ENCODE assay signal across 12 cellular contexts in genomic region chr12:63846249-63846967, GRCh38. TPM values are rescaled to one million over a fixed set of nuclear protein-coding genes. Genes with fewer than 3 reads are reported as not detected.
DNase-seq lines count a peak whose midpoint lies in the region; ATAC-seq and TF ChIP-seq lines count a peak whose summit lies in the region.
"Had no signal": no experiment of that assay in that cellular context is flagged by ENCODE, and none has a peak within 500 bp of the region (broad histone marks: within the 10 kb centered on the region; RNA-seq: fewer than 3 reads in every experiment).

No MANE protein-coding gene starts in this region.

- H3K9me3 Mint-ChIP-seq in endothelial cell (ENCODE audit: unreplicated experiment) (no peaks in the 10 kb centered on the region), neural crest cell (no peaks in the 10 kb centered on the region)
- no peaks in the 10 kb centered on the region for H3K9me3 Mint-ChIP-seq in natural killer cell treated with Interleukin-12 subunit alpha and Interleukin-12 subunit beta and Interleukin-15 and Interleukin-18, amount 100 ng/mL, for 72 hours
- H3K9me3 Mint-ChIP-seq: activated CD4-positive, alpha-beta memory T cell treated with anti-CD3 and anti-CD28 coated beads, Interleukin-2, amount 10 ng/mL, durations not matched to agents 7 days and 5 days; dendritic cell treated with granulocyte-macrophage colony-stimulating factor and Interleukin-4, amounts not matched to agents 40 ng/mL and 50 ng/mL, for 4 days; naive thymus-derived CD8-positive, alpha-beta T cell had no signal

- DNase-seq in Caki2 (ENCODE audit: low read depth) (peak; percentile 68), NCI-H69 (lab: John Stamatoyannopoulos, UW) (peak; percentile 81), endothelial cell (ENCODE audit: low spot score) (no peak), neural crest cell (ENCODE audit: low read depth, low spot score) (no peak), DMS79 treated with DMSO at 0.1 percent for 48 hours (lab: John Stamatoyannopoulos, UW) (no peak), AG08396 (ENCODE audit: low spot score) (no peak)
- DNase-seq in natural killer cell treated with Interleukin-12 subunit alpha and Interleukin-12 subunit beta and Interleukin-15 and Interleukin-18, amount 100 ng/mL, for 72 hours (ENCODE audit: low spot score) = no peak
- DNase-seq: activated CD4-positive, alpha-beta memory T cell treated with anti-CD3 and anti-CD28 coated beads, Interleukin-2, amount 10 ng/mL, durations not matched to agents 7 days and 5 days; naive thymus-derived CD8-positive, alpha-beta T cell; NK-92 treated with Interleukin-12 subunit alpha and Interleukin-12 subunit beta, amount 100 ng/mL, for 24 hours had no signal

- no peak for ATAC-seq in natural killer cell treated with Interleukin-12 subunit alpha and Interleukin-12 subunit beta and Interleukin-15 and Interleukin-18, amount 100 ng/mL, for 72 hours
- ATAC-seq in HG03342 (IDR thresholded peaks at IDR 0.05; ENCODE audit: unreplicated experiment) = no peak
- ATAC-seq: naive thymus-derived CD8-positive, alpha-beta T cell had no signal

- in situ Hi-C loops in Caki2 (cut with HindIII; ENCODE audit: low pct_unique_long_range_greater_than_20kb, low sequenced_read_pairs) = loop anchor here (25.0 kb wide), 1 partner anchor 416 kb away; no protein-coding TSS in a partner anchor

- H3K4me1 Mint-ChIP-seq in endothelial cell (ENCODE audit: unreplicated experiment) = peaks cover 50% of the 10 kb centered on the region
- peaks cover 38% of the 10 kb centered on the region for H3K4me1 Mint-ChIP-seq in neural crest cell
- peaks cover 5% of the 10 kb centered on the region in 2 donors for H3K4me1 Mint-ChIP-seq in natural killer cell treated with Interleukin-12 subunit alpha and Interleukin-12 subunit beta and Interleukin-15 and Interleukin-18, amount 100 ng/mL, for 72 hours (ENCODE audit: low read depth in 2 of 2)

- no peak for TF ChIP-seq CTCF in endothelial cell (IDR thresholded peaks at IDR 0.05; ENCODE audit: unreplicated experiment)
- TF ChIP-seq CTCF in neural crest cell (conservative IDR thresholded peaks at IDR 0.05) = peak; percentile 20

- H3K4me3 Mint-ChIP-seq in endothelial cell (ENCODE audit: unreplicated experiment) (peak overlapping the region; percentile 100), neural crest cell (peak overlapping the region; percentile 100)
- no peak overlapping the region for H3K4me3 Mint-ChIP-seq in natural killer cell treated with Interleukin-12 subunit alpha and Interleukin-12 subunit beta and Interleukin-15 and Interleukin-18, amount 100 ng/mL, for 72 hours
- H3K4me3 Mint-ChIP-seq: activated CD4-positive, alpha-beta memory T cell treated with anti-CD3 and anti-CD28 coated beads, Interleukin-2, amount 10 ng/mL, durations not matched to agents 7 days and 5 days had no signal

- H3K27ac Mint-ChIP-seq in endothelial cell (ENCODE audit: unreplicated experiment) (no peak overlapping the region), neural crest cell (ENCODE audit: unreplicated experiment) (no peak overlapping the region)
- H3K27ac Mint-ChIP-seq in natural killer cell treated with Interleukin-12 subunit alpha and Interleukin-12 subunit beta and Interleukin-15 and Interleukin-18, amount 100 ng/mL, for 72 hours = no peak overlapping the region
- H3K27ac Mint-ChIP-seq: activated CD4-positive, alpha-beta memory T cell treated with anti-CD3 and anti-CD28 coated beads, Interleukin-2, amount 10 ng/mL, durations not matched to agents 7 days and 5 days; dendritic cell treated with granulocyte-macrophage colony-stimulating factor and Interleukin-4, amounts not matched to agents 40 ng/mL and 50 ng/mL, for 4 days; naive thymus-derived CD8-positive, alpha-beta T cell had no signal

- peaks cover 2% of the 10 kb centered on the region for H3K27me3 Mint-ChIP-seq in endothelial cell (ENCODE audit: unreplicated experiment)
- no peaks in the 10 kb centered on the region for H3K27me3 Mint-ChIP-seq in neural crest cell (ENCODE audit: low read depth)
- H3K27me3 Mint-ChIP-seq in natural killer cell treated with Interleukin-12 subunit alpha and Interleukin-12 subunit beta and Interleukin-15 and Interleukin-18, amount 100 ng/mL, for 72 hours = peaks cover 13 to 25% of the 10 kb centered on the region in 2 donors

- H3K36me3 Mint-ChIP-seq in endothelial cell (ENCODE audit: low read depth, unreplicated experiment) (peaks cover 3% of the 10 kb centered on the region), neural crest cell (ENCODE audit: low read depth) (no peaks in the 10 kb centered on the region)
- H3K36me3 Mint-ChIP-seq in natural killer cell treated with Interleukin-12 subunit alpha and Interleukin-12 subunit beta and Interleukin-15 and Interleukin-18, amount 100 ng/mL, for 72 hours = no peaks in the 10 kb centered on the region
- H3K36me3 Mint-ChIP-seq: naive thymus-derived CD8-positive, alpha-beta T cell had no signal

RNA-seq across cellular contexts. Expression of gene SRGAP1, which starts 1.9 kb away (rescaled TPM):
- 7.6 and 30.0 TPM in 2 replicates for total RNA-seq in Caki2 (2014; rRNA removed; shearing (Covaris generic); ENCODE audit: low replicate concordance)
- total RNA-seq in endothelial cell (ENCODE audit: unreplicated experiment) (49.3 TPM), neural crest cell (12.6 and 14.8 TPM in 2 replicates)
- total RNA-seq in natural killer cell treated with Interleukin-12 subunit alpha and Interleukin-12 subunit beta and Interleukin-15 and Interleukin-18, amount 100 ng/mL, for 72 hours = 1 to 10 TPM in 1 of 2 donors, under 1 TPM in 1; 0.19 to 1.0 TPM
- total RNA-seq: activated CD4-positive, alpha-beta memory T cell treated with anti-CD3 and anti-CD28 coated beads, Interleukin-2, amount 10 ng/mL, durations not matched to agents 7 days and 5 days; naive thymus-derived CD8-positive, alpha-beta T cell had no signal

Comparison
In these comparisons a context has a peak if more than half of its experiments do, and no peak if none do; other contexts are left out.
1. DNase-seq: peak in Caki2 (single experiment) and NCI-H69 (single experiment); none in endothelial cell (single experiment), neural crest cell (single experiment), DMS79 treated with DMSO at 0.1 percent for 48 hours (single experiment), AG08396 (single experiment) and natural killer cell treated with Interleukin-12 subunit alpha and Interleukin-12 subunit beta and Interleukin-15 and Interleukin-18, amount 100 ng/mL, for 72 hours (single experiment).